In the genomic region with DNA sequence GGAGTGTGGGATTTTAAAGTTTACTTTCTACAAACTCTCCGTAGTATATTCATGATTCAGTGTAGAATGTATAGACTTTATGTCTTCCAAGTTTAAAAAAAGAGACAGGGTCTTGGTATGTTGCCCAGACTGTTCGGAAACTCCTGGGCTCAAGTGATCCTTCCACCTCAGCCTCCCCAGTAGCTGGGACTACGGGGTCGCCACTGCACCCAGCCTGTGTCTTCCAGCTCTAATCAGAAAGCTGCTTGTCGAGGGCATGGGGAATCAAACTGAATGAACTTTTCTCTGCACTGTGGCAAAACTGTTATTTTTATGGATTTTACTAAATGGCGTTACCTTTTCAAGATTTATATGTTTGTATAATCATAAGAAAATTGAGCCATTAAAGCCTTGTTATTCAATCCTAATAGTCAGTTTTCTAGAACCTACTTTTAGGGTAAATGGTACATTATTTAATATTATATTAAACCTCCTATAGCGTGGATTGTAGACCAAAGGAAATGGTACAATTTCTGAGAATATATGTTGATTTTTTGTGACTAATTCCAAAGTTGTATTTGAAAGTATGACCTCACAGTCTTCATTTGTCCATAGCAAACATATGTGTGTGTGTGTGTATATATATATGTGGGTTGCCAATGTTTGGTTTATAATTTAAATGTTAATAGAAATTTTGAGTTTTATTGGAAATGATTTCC, we compare ENCODE assay signal across 1 cellular context.
TF ChIP-seq lines count a peak whose summit lies in the region.

No MANE protein-coding gene starts in this region.

TF ChIP-seq in K562, 482 proteins besides CTCF, POLR2A, EP300 and RAD21:
- TF ChIP-seq SMARCE1 (IDR thresholded peaks at IDR 0.05): 0 out of 2 replicates have a peak, but pooled peaks have one; percentile 7
- 0 out of 2 replicates have a peak, but pooled peaks have one; percentile 3 for TF ChIP-seq MYC (IDR thresholded peaks at IDR 0.05; ENCODE audit: low read depth, low read length)
- TF ChIP-seq MYC (CRISPR knock-in tag; IDR thresholded peaks at IDR 0.05; ENCODE audit: borderline replicate concordance, low read depth): 0 out of 2 replicates have a peak, but pooled peaks have one; percentile 6
- TF ChIP-seq XRCC3 (IDR thresholded peaks at IDR 0.05): no peak
- 0 out of 4 replicates have a peak, but pooled peaks of 1 of the 2 experiments have one; percentile 26 for TF ChIP-seq ARNT (IDR thresholded peaks at IDR 0.05)
- TF ChIP-seq NCOR1 (IDR thresholded peaks at IDR 0.05): 0 out of 2 replicates have a peak, but pooled peaks have one; percentile 7
- TF ChIP-seq CSDE1 (IDR thresholded peaks at IDR 0.05): 0 out of 4 replicates have a peak, but pooled peaks of 1 of the 2 experiments have one; percentile 49
- TF ChIP-seq, protein P1, sequence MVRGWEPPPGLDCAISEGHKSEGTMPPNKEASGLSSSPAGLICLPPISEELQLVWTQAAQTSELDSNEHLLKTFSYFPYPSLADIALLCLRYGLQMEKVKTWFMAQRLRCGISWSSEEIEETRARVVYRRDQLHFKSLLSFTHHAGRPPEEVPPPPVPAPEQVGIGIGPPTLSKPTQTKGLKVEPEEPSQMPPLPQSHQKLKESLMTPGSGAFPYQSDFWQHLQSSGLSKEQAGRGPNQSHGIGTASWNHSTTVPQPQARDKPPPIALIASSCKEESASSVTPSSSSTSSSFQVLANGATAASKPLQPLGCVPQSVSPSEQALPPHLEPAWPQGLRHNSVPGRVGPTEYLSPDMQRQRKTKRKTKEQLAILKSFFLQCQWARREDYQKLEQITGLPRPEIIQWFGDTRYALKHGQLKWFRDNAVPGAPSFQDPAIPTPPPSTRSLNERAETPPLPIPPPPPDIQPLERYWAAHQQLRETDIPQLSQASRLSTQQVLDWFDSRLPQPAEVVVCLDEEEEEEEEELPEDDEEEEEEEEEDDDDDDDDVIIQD (CRISPR knock-in tag; IDR thresholded peaks at IDR 0.05): no peak
- TF ChIP-seq BACH1 (tag; IDR thresholded peaks at IDR 0.05): 0 out of 2 replicates have a peak, but pooled peaks have one; percentile 35
- TF ChIP-seq NR2C1 (IDR thresholded peaks at IDR 0.05): peak; percentile 12; the same call in 1 of the 2 replicates
- TF ChIP-seq NR2C1 (tag; IDR thresholded peaks at IDR 0.05): no peak
- TF ChIP-seq, protein P2, sequence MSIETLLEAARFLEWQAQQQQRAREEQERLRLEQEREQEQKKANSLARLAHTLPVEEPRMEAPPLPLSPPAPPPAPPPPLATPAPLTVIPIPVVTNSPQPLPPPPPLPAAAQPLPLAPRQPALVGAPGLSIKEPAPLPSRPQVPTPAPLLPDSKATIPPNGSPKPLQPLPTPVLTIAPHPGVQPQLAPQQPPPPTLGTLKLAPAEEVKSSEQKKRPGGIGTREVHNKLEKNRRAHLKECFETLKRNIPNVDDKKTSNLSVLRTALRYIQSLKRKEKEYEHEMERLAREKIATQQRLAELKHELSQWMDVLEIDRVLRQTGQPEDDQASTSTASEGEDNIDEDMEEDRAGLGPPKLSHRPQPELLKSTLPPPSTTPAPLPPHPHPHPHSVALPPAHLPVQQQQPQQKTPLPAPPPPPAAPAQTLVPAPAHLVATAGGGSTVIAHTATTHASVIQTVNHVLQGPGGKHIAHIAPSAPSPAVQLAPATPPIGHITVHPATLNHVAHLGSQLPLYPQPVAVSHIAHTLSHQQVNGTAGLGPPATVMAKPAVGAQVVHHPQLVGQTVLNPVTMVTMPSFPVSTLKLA (conservative IDR thresholded peaks at IDR 0.05): 0 out of 4 replicates have a peak, but pooled peaks of 1 of the 2 experiments have one; percentile 1
- 0 out of 2 replicates have a peak, but pooled peaks have one; percentile 42 for TF ChIP-seq THRAP3 (IDR thresholded peaks at IDR 0.05; ENCODE audit: borderline replicate concordance)
- TF ChIP-seq LARP7 (IDR thresholded peaks at IDR 0.05): no peak
- TF ChIP-seq, protein P3, sequence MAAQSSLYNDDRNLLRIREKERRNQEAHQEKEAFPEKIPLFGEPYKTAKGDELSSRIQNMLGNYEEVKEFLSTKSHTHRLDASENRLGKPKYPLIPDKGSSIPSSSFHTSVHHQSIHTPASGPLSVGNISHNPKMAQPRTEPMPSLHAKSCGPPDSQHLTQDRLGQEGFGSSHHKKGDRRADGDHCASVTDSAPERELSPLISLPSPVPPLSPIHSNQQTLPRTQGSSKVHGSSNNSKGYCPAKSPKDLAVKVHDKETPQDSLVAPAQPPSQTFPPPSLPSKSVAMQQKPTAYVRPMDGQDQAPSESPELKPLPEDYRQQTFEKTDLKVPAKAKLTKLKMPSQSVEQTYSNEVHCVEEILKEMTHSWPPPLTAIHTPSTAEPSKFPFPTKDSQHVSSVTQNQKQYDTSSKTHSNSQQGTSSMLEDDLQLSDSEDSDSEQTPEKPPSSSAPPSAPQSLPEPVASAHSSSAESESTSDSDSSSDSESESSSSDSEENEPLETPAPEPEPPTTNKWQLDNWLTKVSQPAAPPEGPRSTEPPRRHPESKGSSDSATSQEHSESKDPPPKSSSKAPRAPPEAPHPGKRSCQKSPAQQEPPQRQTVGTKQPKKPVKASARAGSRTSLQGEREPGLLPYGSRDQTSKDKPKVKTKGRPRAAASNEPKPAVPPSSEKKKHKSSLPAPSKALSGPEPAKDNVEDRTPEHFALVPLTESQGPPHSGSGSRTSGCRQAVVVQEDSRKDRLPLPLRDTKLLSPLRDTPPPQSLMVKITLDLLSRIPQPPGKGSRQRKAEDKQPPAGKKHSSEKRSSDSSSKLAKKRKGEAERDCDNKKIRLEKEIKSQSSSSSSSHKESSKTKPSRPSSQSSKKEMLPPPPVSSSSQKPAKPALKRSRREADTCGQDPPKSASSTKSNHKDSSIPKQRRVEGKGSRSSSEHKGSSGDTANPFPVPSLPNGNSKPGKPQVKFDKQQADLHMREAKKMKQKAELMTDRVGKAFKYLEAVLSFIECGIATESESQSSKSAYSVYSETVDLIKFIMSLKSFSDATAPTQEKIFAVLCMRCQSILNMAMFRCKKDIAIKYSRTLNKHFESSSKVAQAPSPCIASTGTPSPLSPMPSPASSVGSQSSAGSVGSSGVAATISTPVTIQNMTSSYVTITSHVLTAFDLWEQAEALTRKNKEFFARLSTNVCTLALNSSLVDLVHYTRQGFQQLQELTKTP (IDR thresholded peaks at IDR 0.05; ENCODE audit: low read depth in 1 of 2, partially characterized antibody in 2 of 2): peak in 1 of 2 experiments; percentile 26
